16 cellular contexts compared by ENCODE assay signal in genomic region chr5:116272281-116272941, GRCh38.
DNase-seq lines count a peak whose midpoint lies in the region; TF ChIP-seq lines count a peak whose summit lies in the region.
"Had no signal": no experiment of that assay in that cellular context is flagged by ENCODE, and none has a peak within 500 bp of the region (broad histone marks: within the 10 kb centered on the region; RNA-seq: fewer than 3 reads in every experiment).

No MANE protein-coding gene starts in this region.

- no peak overlapping the region for H3K4ac ChIP-seq in mesendoderm (ENCODE audit: low read depth, low read length)

- H3K79me2 ChIP-seq in mesendoderm (ENCODE audit: control insufficient read depth, insufficient read depth, low read length) (no peaks in the 10 kb centered on the region), smooth muscle cell (ENCODE audit: low read depth) (no peaks in the 10 kb centered on the region)

- in situ Hi-C loops in Caki2 (cut with HindIII; ENCODE audit: low pct_unique_long_range_greater_than_20kb, low sequenced_read_pairs), result no loop called here

- H3K9me3 ChIP-seq in smooth muscle cell (replicated peaks; ENCODE audit: low read depth), result peaks cover 7% of the 10 kb centered on the region

- no peak overlapping the region for H2BK15ac ChIP-seq in mesendoderm (replicated peaks; ENCODE audit: low read depth)

- no peaks in the 10 kb centered on the region for H3F3A ChIP-seq in smooth muscle cell (ENCODE audit: low read depth)

- WGBS in mesendoderm (ENCODE audit: extremely low coverage, insufficient coverage, low lambda C conversion rate), result no CpG with 5 or more reads among the region's 5 CpGs
- WGBS in smooth muscle cell (ENCODE audit: low lambda C conversion rate), result 88% methylated on average over 5 of the region's 5 CpGs

- H2AFZ ChIP-seq in smooth muscle cell (ENCODE audit: low read depth), result no peak overlapping the region

- H3K36me3 ChIP-seq in mesendoderm (ENCODE audit: control insufficient read depth, insufficient read depth, low read length), result no peaks in the 10 kb centered on the region
- H3K36me3 ChIP-seq in smooth muscle cell (ENCODE audit: low read depth), result no peaks in the 10 kb centered on the region
- H3K36me3 ChIP-seq: adrenal gland had no signal

- no peak overlapping the region for H4K8ac ChIP-seq in mesendoderm (ENCODE audit: low read depth, low read length)

- no peak overlapping the region for H3K56ac ChIP-seq in mesendoderm (ENCODE audit: low read length)

- H3K4me1 ChIP-seq in mesendoderm (ENCODE audit: control insufficient read depth, low read depth, low read length), result no peaks in the 10 kb centered on the region
- H3K4me1 ChIP-seq in smooth muscle cell (ENCODE audit: low read depth), result no peaks in the 10 kb centered on the region
- H3K4me1 ChIP-seq: spleen had no signal

- no peak overlapping the region for H3K18ac ChIP-seq in mesendoderm (ENCODE audit: low read length)

- H4K5ac ChIP-seq in mesendoderm (ENCODE audit: low read length), result no peak overlapping the region

- H3K4me3 ChIP-seq in mesendoderm (ENCODE audit: low read length) (no peak overlapping the region), smooth muscle cell (no peak overlapping the region)
- H3K4me3 ChIP-seq: adrenal gland, spleen had no signal

- H3K27ac ChIP-seq in mesendoderm (ENCODE audit: low read depth, low read length) (no peak overlapping the region), smooth muscle cell (ENCODE audit: low read depth) (no peak overlapping the region)
- H3K27ac ChIP-seq: adrenal gland had no signal

- H2BK120ac ChIP-seq in mesendoderm (ENCODE audit: low read depth, low read length), result no peak overlapping the region

- H2AK5ac ChIP-seq in mesendoderm (ENCODE audit: low read length), result no peak overlapping the region

- H3K23ac ChIP-seq in mesendoderm (ENCODE audit: low read length), result no peak overlapping the region

- DNase-seq in Caki2 (ENCODE audit: low read depth) (peak; percentile 27), HCEC 1CT (peak; percentile 27), astrocyte of the hippocampus (ENCODE audit: low read depth, low spot score) (peak; percentile 29), mesendoderm (peak; percentile 12), NCI-H1105 treated with DMSO at 0.1 percent for 48 hours (lab: John Stamatoyannopoulos, UW) (no peak), cortex of kidney (lab: John Stamatoyannopoulos, UW) (no peak), smooth muscle cell (lab: John Stamatoyannopoulos, UW; ENCODE audit: unreplicated experiment) (no peak)
- DNase-seq in NK-92 treated with Interleukin-12 subunit alpha and Interleukin-12 subunit beta, amount 100 ng/mL, for 24 hours (lab: John Stamatoyannopoulos, UW), result no peak
- DNase-seq: activated CD8-positive, alpha-beta memory T cell treated with anti-CD3 and anti-CD28 coated beads, Interleukin-2, amount 10 ng/mL, durations not matched to agents 7 days and 5 days; adrenal gland; effector memory CD8-positive, alpha-beta T cell; KBM-7; naive B cell; NCI-H2171; spleen; T1000 had no signal

- no peak overlapping the region for H2BK5ac ChIP-seq in mesendoderm (ENCODE audit: low read length)

- H3K9ac ChIP-seq in mesendoderm (ENCODE audit: low read length) (no peak overlapping the region), smooth muscle cell (ENCODE audit: low read depth) (no peak overlapping the region)

- no peaks in the 10 kb centered on the region for H3K27me3 ChIP-seq in mesendoderm (ENCODE audit: insufficient read depth, low read length, poor library complexity)
- no peaks in the 10 kb centered on the region for H3K27me3 ChIP-seq in smooth muscle cell (ENCODE audit: low read depth)
- H3K27me3 ChIP-seq: adrenal gland, spleen had no signal

- H3K4me2 ChIP-seq in mesendoderm (ENCODE audit: low read length) (no peak overlapping the region), smooth muscle cell (no peak overlapping the region)

- no peaks in the 10 kb centered on the region for H3K79me1 ChIP-seq in mesendoderm (ENCODE audit: low read length)

- no peak for TF ChIP-seq CTCF in smooth muscle cell (IDR thresholded peaks at IDR 0.05; ENCODE audit: borderline replicate concordance, insufficient read depth, poor library complexity, severe bottlenecking)

- no peaks in the 10 kb centered on the region for H4K20me1 ChIP-seq in smooth muscle cell (ENCODE audit: low read depth)

Comparison
In these comparisons a context has a peak if more than half of its experiments do, and no peak if none do; other contexts are left out.
1. DNase-seq: peak in Caki2 (single experiment), HCEC 1CT (single experiment), astrocyte of the hippocampus (single experiment) and mesendoderm (single experiment); none in NCI-H1105 treated with DMSO at 0.1 percent for 48 hours (single experiment), cortex of kidney (single experiment), NK-92 treated with Interleukin-12 subunit alpha and Interleukin-12 subunit beta, amount 100 ng/mL, for 24 hours (single experiment) and smooth muscle cell (single experiment).